Comparison of ENCODE assay signal across 12 cellular contexts in genomic region chr17:17106716-17107115, GRCh38.
DNase-seq lines count a peak whose midpoint lies in the region; ATAC-seq, FAIRE-seq and TF ChIP-seq lines count a peak whose summit lies in the region.
"Had no signal": no experiment of that assay in that cellular context is flagged by ENCODE, and none has a peak within 500 bp of the region (broad histone marks: within the 10 kb centered on the region; RNA-seq: fewer than 3 reads in every experiment).

No MANE protein-coding gene starts in this region.

- intact Hi-C loops in right lobe of liver (cut with DNase I) (no loop called here), uterus (cut with DNase I; ENCODE audit: low total_unique reads) (no loop called here)

- H3K9me3 Mint-ChIP-seq in endodermal cell, result no peaks in the 10 kb centered on the region
- H3K9me3 Mint-ChIP-seq in nephron, result no peaks in the 10 kb centered on the region

- ATAC-seq in right lobe of liver (no peak), GM18519 (IDR thresholded peaks at IDR 0.05; ENCODE audit: low FRiP score, unreplicated experiment) (no peak)
- ATAC-seq: HepG2 had no signal

- H3K9me3 ChIP-seq in liver (ENCODE audit: control insufficient read depth in 4 of 4, low read length in 3 of 4), result no peaks in the 10 kb centered on the region
- H3K9me3 ChIP-seq in right lobe of liver, result no peaks in the 10 kb centered on the region
- H3K9me3 ChIP-seq in endodermal cell (ENCODE audit: control insufficient read depth, low read length), result no peaks in the 10 kb centered on the region
- H3K9me3 ChIP-seq in uterus, result no peaks in the 10 kb centered on the region

- H3K4me1 Mint-ChIP-seq in endodermal cell, result peaks cover 9% of the 10 kb centered on the region
- H3K4me1 Mint-ChIP-seq in nephron, result peaks cover 83% of the 10 kb centered on the region

- peaks cover 1 to 7% (median 3%) of the 10 kb centered on the region in 4 donors for H3K36me3 ChIP-seq in liver (ENCODE audit: control insufficient read depth in 4 of 4, insufficient read depth in 3 of 4, low read depth in 1 of 4, low read length in 3 of 4)
- H3K36me3 ChIP-seq in right lobe of liver, result no peaks in the 10 kb centered on the region
- H3K36me3 ChIP-seq in endodermal cell (ENCODE audit: control insufficient read depth, insufficient read depth, low read length), result peaks cover 4% of the 10 kb centered on the region
- H3K36me3 ChIP-seq in uterus, result no peaks in the 10 kb centered on the region

- no peak overlapping the region for H3K4me3 Mint-ChIP-seq in endodermal cell
- H3K4me3 Mint-ChIP-seq in nephron, result no peak overlapping the region

- no peak for TF ChIP-seq RAD21 in liver (IDR thresholded peaks at IDR 0.05)

- H3K27ac Mint-ChIP-seq in endodermal cell (peak overlapping the region; percentile 68), nephron (peak overlapping the region; percentile 58 to 97 (median 73))

- H3K27ac ChIP-seq in liver (ENCODE audit: low read depth in 1 of 2, low read length in 2 of 2) (peak overlapping the region in 1 of 2 donors; percentile 27), right lobe of liver (no peak overlapping the region), endodermal cell (ENCODE audit: low read depth, low read length) (no peak overlapping the region), uterus (peak overlapping the region; percentile 39 to 63)

- H3K27me3 Mint-ChIP-seq in endodermal cell (ENCODE audit: insufficient read depth), result no peaks in the 10 kb centered on the region
- no peaks in the 10 kb centered on the region for H3K27me3 Mint-ChIP-seq in nephron (ENCODE audit: low read depth)

- 65% methylated on average over 1 of the region's 1 CpG for WGBS in liver
- 60% methylated on average over 1 of the region's 1 CpG for WGBS in right lobe of liver (ENCODE audit: insufficient coverage, low coverage, low lambda C conversion rate, missing lambda C conversion rate)
- WGBS in endodermal cell (ENCODE audit: insufficient coverage in 1 of 2, insufficient read length in 1 of 2), 2 experiments, result 94 to 100% methylated on average over 1 of the region's 1 CpG

- DNase-seq in right lobe of liver, result no peak
- DNase-seq in endodermal cell, result no peak
- no peak for DNase-seq in uterus
- DNase-seq in H54 (ENCODE audit: insufficient read length, low spot score), result no peak
- DNase-seq in medulla oblongata (ENCODE audit: extremely low spot score), result no peak
- DNase-seq: GF-D8, NCI-H1436 treated with DMSO at 0.1 percent for 48 hours, SW 1271 had no signal

- H3K36me3 Mint-ChIP-seq in endodermal cell (ENCODE audit: low read depth), result no peaks in the 10 kb centered on the region
- H3K36me3 Mint-ChIP-seq in nephron (ENCODE audit: low read depth), result peaks cover 12% of the 10 kb centered on the region

- H3K4me1 ChIP-seq in liver (ENCODE audit: control insufficient read depth in 4 of 4, insufficient read depth in 4 of 4, low read length in 3 of 4), result peaks cover 0 to 35% (median 17%) of the 10 kb centered on the region in 4 donors
- H3K4me1 ChIP-seq in right lobe of liver, result peaks cover 0 to 28% (median 3%) of the 10 kb centered on the region in 4 donors
- no peaks in the 10 kb centered on the region for H3K4me1 ChIP-seq in endodermal cell (ENCODE audit: control insufficient read depth, insufficient read depth, low read length)
- peaks cover 5 to 29% of the 10 kb centered on the region in 2 donors for H3K4me1 ChIP-seq in uterus

- no peak for TF ChIP-seq CTCF in liver (IDR thresholded peaks at IDR 0.05; ENCODE audit: low read depth, low read length, missing input control)
- no peak for TF ChIP-seq CTCF in right lobe of liver (IDR thresholded peaks at IDR 0.05)
- no peak for TF ChIP-seq CTCF in endodermal cell (conservative IDR thresholded peaks at IDR 0.05)
- TF ChIP-seq CTCF in nephron (IDR thresholded peaks at IDR 0.05; ENCODE audit: unreplicated experiment in 3 of 3), result no peak
- TF ChIP-seq CTCF in uterus (IDR thresholded peaks at IDR 0.05), result no peak

- TF ChIP-seq POLR2A in right lobe of liver (IDR thresholded peaks at IDR 0.05) (no peak), uterus (IDR thresholded peaks at IDR 0.05) (no peak), H54 (IDR thresholded peaks at IDR 0.05; ENCODE audit: low read depth, low read length) (no peak)

- H3K4me3 ChIP-seq in liver (ENCODE audit: low read depth in 1 of 3, low read length in 3 of 3) (no peak overlapping the region), right lobe of liver (no peak overlapping the region), endodermal cell (ENCODE audit: low read length) (no peak overlapping the region), uterus (no peak overlapping the region)

- FAIRE-seq in H54 (lab: Jason Lieb, UNC), result no peak
- FAIRE-seq: HepG2 had no signal

- H3K9ac ChIP-seq in liver (ENCODE audit: low read depth in 1 of 2, low read length in 2 of 2), result no peak overlapping the region
- H3K9ac ChIP-seq in endodermal cell (ENCODE audit: extremely low read depth, low read length, poor library complexity, severe bottlenecking), result no peak overlapping the region

- no peaks in the 10 kb centered on the region for H3K27me3 ChIP-seq in liver (ENCODE audit: control insufficient read depth in 4 of 4, insufficient read depth in 4 of 4, low read length in 3 of 4)
- H3K27me3 ChIP-seq in right lobe of liver, result no peaks in the 10 kb centered on the region
- H3K27me3 ChIP-seq in endodermal cell (ENCODE audit: control insufficient read depth, insufficient read depth, low read length, poor library complexity, severe bottlenecking), result no peaks in the 10 kb centered on the region
- no peaks in the 10 kb centered on the region for H3K27me3 ChIP-seq in uterus

TF ChIP-seq in liver, 16 proteins besides CTCF, POLR2A, EP300 and RAD21:
- TF ChIP-seq GABPA (IDR thresholded peaks at IDR 0.05 in 1 of 2, conservative IDR thresholded peaks at IDR 0.05 in 1 of 2), result no peak
- no peak for TF ChIP-seq NR2F2 (IDR thresholded peaks at IDR 0.05)
- TF ChIP-seq RXRA (IDR thresholded peaks at IDR 0.05), result no peak
- TF ChIP-seq EGR1 (IDR thresholded peaks at IDR 0.05; ENCODE audit: low read depth in 2 of 2), result no peak
- no peak for TF ChIP-seq FOXA2 (IDR thresholded peaks at IDR 0.05)
- TF ChIP-seq REST (IDR thresholded peaks at IDR 0.05), result peak; percentile 92

Comparison
In these comparisons a context has a peak if more than half of its experiments do, and no peak if none do; other contexts are left out.
1. H3K27ac ChIP-seq: peak in uterus (2 of 2); none in right lobe of liver (0 of 3) and endodermal cell (single experiment).